Comparison of ENCODE assay signal across 19 cellular contexts in genomic region chr1:12604986-12605385, GRCh38. TPM values are rescaled to one million over a fixed set of nuclear protein-coding genes. Genes with fewer than 3 reads are reported as not detected.
DNase-seq lines count a peak whose midpoint lies in the region; ATAC-seq, FAIRE-seq and TF ChIP-seq lines count a peak whose summit lies in the region.
"Had no signal": no experiment of that assay in that cellular context is flagged by ENCODE, and none has a peak within 500 bp of the region (broad histone marks: within the 10 kb centered on the region; RNA-seq: fewer than 3 reads in every experiment).

No MANE protein-coding gene starts in this region.

- 96% methylated on average over 9 of the region's 9 CpGs for WGBS in HepG2 (ENCODE audit: low lambda C conversion rate)

- H3K4me3 ChIP-seq in left ventricle myocardium inferior: no peak overlapping the region
- no peak overlapping the region for H3K4me3 ChIP-seq in HepG2 (replicated peaks in 1 of 3; ENCODE audit: insufficient read depth in 1 of 3, low read depth in 2 of 3, low read length in 3 of 3)
- H3K4me3 ChIP-seq: prostate gland, tibial nerve had no signal

- CTCF ChIA-PET in HepG2 (lab: Yijun Ruan, JAX; ENCODE audit: low intra/inter-chr PET ratio, low total read pairs): no interaction called here

- no peak overlapping the region for H3K9ac ChIP-seq in HepG2 (ENCODE audit: insufficient read depth, low read depth, low read length)

- H4K20me1 ChIP-seq in HepG2 (ENCODE audit: insufficient read depth, low read length): peaks cover 91% of the 10 kb centered on the region

- H3K27ac ChIP-seq in left ventricle myocardium inferior (replicated peaks) (peak overlapping the region; percentile 93), HepG2 (ENCODE audit: extremely low read length, insufficient read depth, low read length) (no peak overlapping the region)

- BruUV-seq in HepG2 (replicated peaks; lab: Mats Ljungman, UMichigan): no TSS peak

- TF ChIP-seq RAD21 in HepG2 (CRISPR knock-in tag; IDR thresholded peaks at IDR 0.05): no peak

- H3K4me2 ChIP-seq in HepG2 (ENCODE audit: low read depth, low read length): no peak overlapping the region

- POLR2A ChIA-PET in HepG2 (lab: Yijun Ruan, JAX): interaction anchor here (1.0 to 17.4 kb wide), 6 partner anchors 12 to 249 kb away, joined by 3 to 357 read pairs (median 5); partner anchors contain the start of gene DHRS3

- peaks cover 13% of the 10 kb centered on the region for H3K9me3 ChIP-seq in left ventricle myocardium inferior (replicated peaks)
- no peaks in the 10 kb centered on the region for H3K9me3 ChIP-seq in HepG2 (ENCODE audit: low read length)
- H3K9me3 ChIP-seq: prostate gland, tibial nerve had no signal

- TF ChIP-seq CTCF in left ventricle myocardium inferior (IDR thresholded peaks at IDR 0.05; ENCODE audit: borderline replicate concordance): no peak
- TF ChIP-seq CTCF in HepG2 (CRISPR knock-in tag; IDR thresholded peaks at IDR 0.05): no peak

- no peak overlapping the region for H2AFZ ChIP-seq in HepG2 (ENCODE audit: low read length)

- H3K4me1 ChIP-seq in left ventricle myocardium inferior: peaks cover 75% of the 10 kb centered on the region
- H3K4me1 ChIP-seq in HepG2 (ENCODE audit: insufficient read depth, low read length): peaks cover 96% of the 10 kb centered on the region

- TF ChIP-seq POLR2A in HepG2 (IDR thresholded peaks at IDR 0.05; ENCODE audit: insufficient read depth in 1 of 2, low read depth in 2 of 2, low read length in 2 of 2): peak in 1 of 2 experiments; percentile 30; a peak in 1 of 4 replicates

- H3K36me3 ChIP-seq in left ventricle myocardium inferior: peaks cover 18% of the 10 kb centered on the region
- H3K36me3 ChIP-seq in HepG2 (replicated peaks in 1 of 2; ENCODE audit: control insufficient read depth in 1 of 2, insufficient read depth in 2 of 2, low read length in 2 of 2): peaks cover 11 to 41% of the 10 kb centered on the region in 2 experiments
- H3K36me3 ChIP-seq: prostate gland had no signal

- intact Hi-C loops in left ventricle myocardium inferior (cut with micrococcal nuclease) (no loop called here), left ventricle myocardium superior (cut with micrococcal nuclease) (no loop called here), HepG2 (cut with micrococcal nuclease; ENCODE audit: unreplicated experiment) (loop anchor here (1.0 kb wide), 1 partner anchor 11 kb away; no protein-coding TSS in a partner anchor), posterior cingulate gyrus (cut with DNase I) (no loop called here)

- TF ChIP-seq EP300 in HepG2 (IDR thresholded peaks at IDR 0.05; ENCODE audit: low read depth in 2 of 2, low read length in 2 of 2) (no peak), HepG2 (CRISPR knock-in tag; IDR thresholded peaks at IDR 0.05; ENCODE audit: borderline replicate concordance) (no peak)

- peaks cover 81% of the 10 kb centered on the region for H3K79me2 ChIP-seq in HepG2 (ENCODE audit: insufficient read depth, low read length)

- no peaks in the 10 kb centered on the region for H3K27me3 ChIP-seq in left ventricle myocardium inferior (ENCODE audit: low read depth)
- H3K27me3 ChIP-seq in HepG2 (ENCODE audit: control insufficient read depth in 1 of 2, insufficient read depth in 2 of 2, low read length in 2 of 2): no peaks in the 10 kb centered on the region
- H3K27me3 ChIP-seq: tibial nerve had no signal

- ATAC-seq in left ventricle myocardium superior: no peak
- ATAC-seq in SK-N-SH treated with all-trans-retinoic acid at 6 μM for 48 hours: no peak
- no peak for ATAC-seq in HepG2
- ATAC-seq in GM21367 (IDR thresholded peaks at IDR 0.05; ENCODE audit: unreplicated experiment): no peak

- DNase-seq in left ventricle myocardium inferior: no peak
- no peak for DNase-seq in left ventricle myocardium superior
- no peak for DNase-seq in HepG2 (ENCODE audit: low spot score)
- no peak for DNase-seq in CD1c-positive myeloid dendritic cell (ENCODE audit: extremely low spot score)
- no peak for DNase-seq in posterior cingulate gyrus
- DNase-seq in GDM1 (lab: John Stamatoyannopoulos, UW): no peak
- DNase-seq: cerebellar nuclear complex, COR-L47, head of caudate nucleus, NCI-H2029, NCI-H446 treated with DMSO at 0.1 percent for 48 hours, nephron progenitor cell had no signal

- in situ Hi-C loops in HepG2 (cut with HindIII; ENCODE audit: extremely low pct_ligation_motif_present, low pct_unique_long_range_greater_than_20kb): no loop called here

- FAIRE-seq in HepG2 (lab: Jason Lieb, UNC): no peak

TF ChIP-seq in SK-N-SH treated with all-trans-retinoic acid at 6 μM for 48 hours, 23 proteins besides CTCF, POLR2A, EP300 and RAD21 (continues in another document):
- no peak for TF ChIP-seq ZNF8 (CRISPR knock-in tag; IDR thresholded peaks at IDR 0.05)
- TF ChIP-seq TOX (CRISPR knock-in tag; IDR thresholded peaks at IDR 0.05; ENCODE audit: borderline replicate concordance): 0 out of 2 replicates have a peak, but pooled peaks have one; percentile 31

TF ChIP-seq in HepG2, 621 proteins besides CTCF, POLR2A, EP300 and RAD21:
- TF ChIP-seq HNRNPH1 (optimal IDR thresholded peaks at IDR 0.05; ENCODE audit: low read depth, low read length) (no peak), AGO2 (optimal IDR thresholded peaks at IDR 0.05; ENCODE audit: low read depth, low read length) (peak; percentile 24)

RNA-seq across cellular contexts. Expression of gene DHRS3, which starts 13.0 kb away (rescaled TPM):
- total RNA-seq in left ventricle myocardium inferior: 89.7 TPM
- 79.6 TPM for total RNA-seq in left ventricle myocardium superior
- 30.5 and 48.5 TPM in 2 replicates for total RNA-seq in HepG2 (2016; rRNA removed; fragmentation: Illumina TruSeq; extraction: Trizol)
- total RNA-seq in HepG2 (2016; cell fraction: cytosol; rRNA removed; fragmentation: Illumina TruSeq; extraction: Trizol; ENCODE audit: low read depth): 25.5 and 27.3 TPM in 2 replicates
- 26.6 and 52.7 TPM in 2 replicates for total RNA-seq in HepG2 (2016; cell fraction: insoluble cytoplasmic fraction; rRNA removed; fragmentation: Illumina TruSeq; extraction: Trizol)
- total RNA-seq in HepG2 (2016; cell fraction: membrane; rRNA removed; fragmentation: Illumina TruSeq; extraction: Trizol): 29.7 and 30.7 TPM in 2 replicates
- total RNA-seq in HepG2 (2016; cell fraction: nucleus; rRNA removed; fragmentation: Illumina TruSeq; extraction: Trizol): 41.7 and 48.7 TPM in 2 replicates
- 90.5 and 107 TPM in 2 replicates for polyA plus RNA-seq in HepG2 (2011; rRNA removed)
- polyA plus RNA-seq in HepG2 (2011; cell fraction: cytosol; rRNA removed): 85.8 and 93.3 TPM in 2 replicates
- polyA plus RNA-seq in HepG2 (2011; cell fraction: nucleus; rRNA removed): 96.4 and 100 TPM in 2 replicates
- polyA plus RNA-seq in HepG2 (2012): 60.3 and 66.6 TPM in 2 replicates
- polyA plus RNA-seq in HepG2 (2016; cell fraction: cytosol; fragmentation: Illumina TruSeq; extraction: Trizol; ENCODE audit: low read depth): 7.8 TPM in 2 replicates
- 18.9 and 21.8 TPM in 2 replicates for polyA plus RNA-seq in HepG2 (2016; cell fraction: insoluble cytoplasmic fraction; fragmentation: Illumina TruSeq; extraction: Trizol; ENCODE audit: low read depth)
- polyA plus RNA-seq in HepG2 (2016; cell fraction: membrane; fragmentation: Illumina TruSeq; extraction: Trizol; ENCODE audit: low read depth): 13.0 and 14.3 TPM in 2 replicates
- 64.9 and 66.2 TPM in 2 replicates for polyA plus RNA-seq in HepG2 (2016; cell fraction: nucleus; fragmentation: Illumina TruSeq; extraction: Trizol; ENCODE audit: insufficient read depth, low read depth)
- polyA minus RNA-seq in HepG2 (2011; rRNA and poly(A)+ RNA removed; ENCODE audit: low replicate concordance): 17.4 and 446 TPM in 2 replicates
- polyA minus RNA-seq in HepG2 (2011; cell fraction: cytosol; rRNA and poly(A)+ RNA removed): 107 and 116 TPM in 2 replicates
- 65.1 and 73.6 TPM in 2 replicates for polyA minus RNA-seq in HepG2 (2011; cell fraction: nucleus; rRNA and poly(A)+ RNA removed)

RNA-seq across cellular contexts. Expression of gene AADACL4, which starts 38.9 kb away (rescaled TPM):
- total RNA-seq in left ventricle myocardium inferior: not detected
- total RNA-seq in left ventricle myocardium superior: not detected
- total RNA-seq in HepG2 (2016; rRNA removed; fragmentation: Illumina TruSeq; extraction: Trizol): not detected in 2 replicates
- not detected in 2 replicates for total RNA-seq in HepG2 (2016; cell fraction: cytosol; rRNA removed; fragmentation: Illumina TruSeq; extraction: Trizol; ENCODE audit: low read depth)
- not detected in 2 replicates for total RNA-seq in HepG2 (2016; cell fraction: insoluble cytoplasmic fraction; rRNA removed; fragmentation: Illumina TruSeq; extraction: Trizol)
- total RNA-seq in HepG2 (2016; cell fraction: membrane; rRNA removed; fragmentation: Illumina TruSeq; extraction: Trizol): not detected in 2 replicates
- not detected in 2 replicates for total RNA-seq in HepG2 (2016; cell fraction: nucleus; rRNA removed; fragmentation: Illumina TruSeq; extraction: Trizol)
- polyA plus RNA-seq in HepG2 (2011; rRNA removed): not detected in 2 replicates
- not detected in 2 replicates for polyA plus RNA-seq in HepG2 (2011; cell fraction: cytosol; rRNA removed)
- polyA plus RNA-seq in HepG2 (2011; cell fraction: nucleus; rRNA removed): not detected in 2 replicates
- not detected in 2 replicates for polyA plus RNA-seq in HepG2 (2012)
- polyA plus RNA-seq in HepG2 (2016; cell fraction: cytosol; fragmentation: Illumina TruSeq; extraction: Trizol; ENCODE audit: low read depth): not detected in 2 replicates
- not detected in 2 replicates for polyA plus RNA-seq in HepG2 (2016; cell fraction: insoluble cytoplasmic fraction; fragmentation: Illumina TruSeq; extraction: Trizol; ENCODE audit: low read depth)
- polyA plus RNA-seq in HepG2 (2016; cell fraction: membrane; fragmentation: Illumina TruSeq; extraction: Trizol; ENCODE audit: low read depth): not detected in 2 replicates
- polyA plus RNA-seq in HepG2 (2016; cell fraction: nucleus; fragmentation: Illumina TruSeq; extraction: Trizol; ENCODE audit: insufficient read depth, low read depth): not detected in 2 replicates
- not detected in 2 replicates for polyA minus RNA-seq in HepG2 (2011; rRNA and poly(A)+ RNA removed; ENCODE audit: low replicate concordance)
- not detected in 2 replicates for polyA minus RNA-seq in HepG2 (2011; cell fraction: cytosol; rRNA and poly(A)+ RNA removed)
- polyA minus RNA-seq in HepG2 (2011; cell fraction: nucleus; rRNA and poly(A)+ RNA removed): not detected in 2 replicates
- total RNA-seq: activated CD4-positive, alpha-beta memory T cell treated with anti-CD3 and anti-CD28 coated beads, Interleukin-2, amount 10 ng/mL, durations not matched to agents 7 days and 5 days; H4; prostate gland; T-helper 1 cell treated with Interleukin-12 subunit alpha and Interleukin-12 subunit beta and Interleukin-4 antibody, amounts not matched to agents 30 ng/mL and 1 ng/mL, for 36 hours; tibial nerve had no signal
